ENCODE assay signal across 1 cellular context in genomic region chr11:119319702-119320592, GRCh38.
TF ChIP-seq lines count a peak whose summit lies in the region.

No MANE protein-coding gene starts in this region.

TF ChIP-seq in endothelial cell of umbilical vein, 7 proteins besides CTCF, POLR2A, EP300 and RAD21:
- TF ChIP-seq JUN (IDR thresholded peaks at IDR 0.05; ENCODE audit: borderline replicate concordance, insufficient read depth, insufficient read length, low read depth) (no peak), GATA2 (IDR thresholded peaks at IDR 0.05; ENCODE audit: insufficient read depth, insufficient read length, low read depth, low read length) (peak; percentile 92), MYC (IDR thresholded peaks at IDR 0.05; ENCODE audit: low read depth, low read length) (peak; percentile 58), POLR2AphosphoS5 (IDR thresholded peaks at IDR 0.05; ENCODE audit: insufficient read depth, low read depth, low read length) (peak; percentile 86), FOS (IDR thresholded peaks at IDR 0.05; ENCODE audit: borderline replicate concordance, insufficient read depth, low read length) (peak; percentile 67)
